Comparison of ENCODE assay signal across 26 cellular contexts in the genomic region with DNA sequence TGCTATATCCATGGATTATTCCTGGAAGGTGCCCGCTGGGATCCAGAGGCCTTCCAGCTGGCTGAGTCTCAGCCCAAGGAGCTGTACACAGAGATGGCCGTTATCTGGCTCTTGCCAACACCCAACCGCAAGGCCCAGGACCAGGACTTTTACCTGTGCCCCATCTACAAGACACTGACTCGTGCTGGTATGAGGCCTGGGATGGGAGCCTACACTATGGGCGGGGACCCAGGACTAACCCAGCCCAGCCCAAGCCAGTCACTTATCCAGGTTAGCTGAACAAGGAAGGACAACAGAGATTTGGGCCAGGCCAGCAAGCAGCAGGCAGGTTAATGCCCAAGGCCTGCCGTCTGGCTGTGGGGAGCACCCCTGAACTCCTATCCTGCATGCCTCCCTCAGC. TPM values are rescaled to one million over a fixed set of nuclear protein-coding genes. Genes with fewer than 3 reads are reported as not detected.
A peak's percentile ranks its signal among the peaks of the same experiment; 100 is the strongest.
DNase-seq lines count a peak whose midpoint lies in the region; ATAC-seq and TF ChIP-seq lines count a peak whose summit lies in the region.
"Had no signal": no experiment of that assay in that cellular context is flagged by ENCODE, and none has a peak within 500 bp of the region (broad histone marks: within the 10 kb centered on the region; RNA-seq: fewer than 3 reads in every experiment).

No MANE protein-coding gene starts in this region.

- no peak for TF ChIP-seq EP300 in SK-N-SH (IDR thresholded peaks at IDR 0.05; ENCODE audit: borderline replicate concordance in 1 of 2, low read depth in 1 of 2, low read length in 1 of 2)

- no peaks in the 10 kb centered on the region for H3K4me1 ChIP-seq in SK-N-SH (ENCODE audit: control insufficient read depth in 1 of 2, insufficient read depth in 2 of 2, low read depth in 1 of 2, low read length in 1 of 2)
- H3K4me1 ChIP-seq in right cardiac atrium (ENCODE audit: control insufficient read depth, insufficient read depth, low read length), result no peaks in the 10 kb centered on the region
- peaks cover 4 to 42% (median 7%) of the 10 kb centered on the region in 3 donors for H3K4me1 ChIP-seq in esophagus squamous epithelium

- H3K4me3 ChIP-seq in SK-N-SH (ENCODE audit: low read depth in 2 of 2, low read length in 1 of 2) (no peak overlapping the region), right cardiac atrium (ENCODE audit: low read length) (no peak overlapping the region), esophagus squamous epithelium (no peak overlapping the region)
- H3K4me3 ChIP-seq: body of pancreas, stomach, tibial nerve had no signal

- H3K9me3 ChIP-seq in SK-N-SH, result no peaks in the 10 kb centered on the region
- H3K9me3 ChIP-seq in right cardiac atrium (ENCODE audit: control insufficient read depth, low read length), result no peaks in the 10 kb centered on the region
- H3K9me3 ChIP-seq in esophagus squamous epithelium, result no peaks in the 10 kb centered on the region
- H3K9me3 ChIP-seq: body of pancreas, stomach, tibial nerve had no signal

- no peak for TF ChIP-seq RAD21 in SK-N-SH (IDR thresholded peaks at IDR 0.05; ENCODE audit: low read length)

- CTCF ChIA-PET in SK-N-SH (lab: Yijun Ruan, JAX) (no interaction called here), T-cell (lab: Charles Lee) (no interaction called here)

- H3K36me3 ChIP-seq in SK-N-SH (replicated peaks in 1 of 2; ENCODE audit: control insufficient read depth in 1 of 2, insufficient read depth in 2 of 2, low read length in 1 of 2) (peaks cover 7 to 41% of the 10 kb centered on the region in 2 experiments), esophagus squamous epithelium (peaks cover 19 to 60% (median 44%) of the 10 kb centered on the region in 3 donors)

- H3K27me3 Mint-ChIP-seq in T-cell, result no peaks in the 10 kb centered on the region
- H3K27me3 Mint-ChIP-seq: activated naive CD8-positive, alpha-beta T cell treated with anti-CD3 and anti-CD28 coated beads, Interleukin-2, amount 50 U/mL, for 24 hours; memory B cell had no signal

- DNase-seq in SK-N-SH (no peak), right cardiac atrium (peak; percentile 10 to 48 (median 21)), T-cell (no peak), esophagus squamous epithelium (lab: John Stamatoyannopoulos, UW) (no peak)
- DNase-seq in stimulated activated effector memory CD8-positive, alpha-beta T cell treated with anti-CD3 and anti-CD28 coated beads, Interleukin-12 subunit alpha, Interleukin-12 subunit beta, amount 100 ng/mL, for 72 hours (ENCODE audit: low spot score in 2 of 2), result no peak
- DNase-seq: activated CD4-positive, alpha-beta T cell treated with anti-CD3 and anti-CD28 coated beads, Interleukin-2, amount 50 U/mL, for 48 hours; activated CD4-positive, CD25-positive, alpha-beta regulatory T cell; activated gamma-delta T cell; activated naive CD8-positive, alpha-beta T cell treated with anti-CD3 and anti-CD28 coated beads, Interleukin-2, amount 50 U/mL, for 24 hours; body of pancreas; CD8-positive, alpha-beta T cell; DMS53; effector memory CD4-positive, alpha-beta T cell; GDM1; HFFc6; Karpas-422; MV-4-11; NCI-H2171; NCI-H524 treated with DMSO at 0.1 percent for 48 hours; stomach; T1000 had no signal

- no peak overlapping the region for H3K4me3 Mint-ChIP-seq in stimulated activated effector memory CD8-positive, alpha-beta T cell treated with anti-CD3 and anti-CD28 coated beads, Interleukin-12 subunit alpha, Interleukin-12 subunit beta, amount 100 ng/mL, for 72 hours
- no peak overlapping the region for H3K4me3 Mint-ChIP-seq in T-cell
- H3K4me3 Mint-ChIP-seq: activated naive CD8-positive, alpha-beta T cell treated with anti-CD3 and anti-CD28 coated beads, Interleukin-2, amount 50 U/mL, for 24 hours; CD8-positive, alpha-beta T cell; HFFc6; memory B cell had no signal

- peaks cover 46% of the 10 kb centered on the region for H3K36me3 Mint-ChIP-seq in stimulated activated effector memory CD8-positive, alpha-beta T cell treated with anti-CD3 and anti-CD28 coated beads, Interleukin-12 subunit alpha, Interleukin-12 subunit beta, amount 100 ng/mL, for 72 hours
- peaks cover 24% of the 10 kb centered on the region for H3K36me3 Mint-ChIP-seq in T-cell

- H2AFZ ChIP-seq in SK-N-SH (ENCODE audit: low read depth), result no peak overlapping the region

- WGBS in SK-N-SH (ENCODE audit: low lambda C conversion rate), result 100% methylated on average over 2 of the region's 6 CpGs
- 91% methylated on average over 6 of the region's 6 CpGs for WGBS in right cardiac atrium
- WGBS in esophagus squamous epithelium, 2 donors, result 66 to 79% methylated on average over 4 of the region's 6 CpGs

- POLR2A ChIA-PET in SK-N-SH (lab: Yijun Ruan, JAX), result no interaction called here
- POLR2A ChIA-PET in T-cell (lab: Charles Lee), result no interaction called here

- no peak for TF ChIP-seq POLR2A in esophagus squamous epithelium (IDR thresholded peaks at IDR 0.05)

- ATAC-seq in SK-N-SH treated with all-trans-retinoic acid at 6 μM for 48 hours (peak; percentile 4; the same call in 2 of the 3 replicates), right cardiac atrium (no peak), T-cell (replicated peaks in 1 of 4) (no peak)
- ATAC-seq in stimulated activated effector memory CD8-positive, alpha-beta T cell treated with anti-CD3 and anti-CD28 coated beads, Interleukin-12 subunit alpha, Interleukin-12 subunit beta, amount 100 ng/mL, for 72 hours, result no peak
- ATAC-seq: activated naive CD8-positive, alpha-beta T cell treated with anti-CD3 and anti-CD28 coated beads, Interleukin-2, amount 50 U/mL, for 24 hours; body of pancreas had no signal

- intact Hi-C loops in right cardiac atrium (cut with DNase I) (no loop called here), esophagus squamous epithelium (cut with DNase I) (no loop called here)

- no peaks in the 10 kb centered on the region for H3K9me3 Mint-ChIP-seq in stimulated activated effector memory CD8-positive, alpha-beta T cell treated with anti-CD3 and anti-CD28 coated beads, Interleukin-12 subunit alpha, Interleukin-12 subunit beta, amount 100 ng/mL, for 72 hours
- H3K9me3 Mint-ChIP-seq in T-cell, result no peaks in the 10 kb centered on the region
- H3K9me3 Mint-ChIP-seq: activated naive CD8-positive, alpha-beta T cell treated with anti-CD3 and anti-CD28 coated beads, Interleukin-2, amount 50 U/mL, for 24 hours; CD8-positive, alpha-beta T cell; HFFc6; memory B cell had no signal

- H3K79me2 ChIP-seq in SK-N-SH (ENCODE audit: insufficient read depth), result no peaks in the 10 kb centered on the region

- H3F3A ChIP-seq in SK-N-SH (replicated peaks; ENCODE audit: insufficient read depth), result no peaks in the 10 kb centered on the region

- H3K27ac ChIP-seq in SK-N-SH (ENCODE audit: low read depth in 2 of 2, low read length in 1 of 2) (no peak overlapping the region), right cardiac atrium (ENCODE audit: low read length) (no peak overlapping the region), esophagus squamous epithelium (no peak overlapping the region)
- H3K27ac ChIP-seq: 22Rv1, stomach, tibial nerve had no signal

- TF ChIP-seq CTCF in SK-N-SH (IDR thresholded peaks at IDR 0.05), result no peak
- TF ChIP-seq CTCF in esophagus squamous epithelium (IDR thresholded peaks at IDR 0.05), result no peak

- H3K27me3 ChIP-seq in SK-N-SH (ENCODE audit: insufficient read depth) (no peaks in the 10 kb centered on the region), right cardiac atrium (ENCODE audit: control insufficient read depth, insufficient read depth) (no peaks in the 10 kb centered on the region), esophagus squamous epithelium (no peaks in the 10 kb centered on the region)
- H3K27me3 ChIP-seq: body of pancreas, stomach, tibial nerve had no signal

- H3K27ac Mint-ChIP-seq in stimulated activated effector memory CD8-positive, alpha-beta T cell treated with anti-CD3 and anti-CD28 coated beads, Interleukin-12 subunit alpha, Interleukin-12 subunit beta, amount 100 ng/mL, for 72 hours, result peak overlapping the region; percentile 74
- H3K27ac Mint-ChIP-seq in T-cell, result no peak overlapping the region
- H3K27ac Mint-ChIP-seq: activated naive CD8-positive, alpha-beta T cell treated with anti-CD3 and anti-CD28 coated beads, Interleukin-2, amount 50 U/mL, for 24 hours; CD8-positive, alpha-beta T cell; HFFc6; memory B cell had no signal

- H3K9ac ChIP-seq in SK-N-SH, result no peak overlapping the region

- no peak overlapping the region for H3K4me2 ChIP-seq in SK-N-SH

- H3K4me1 Mint-ChIP-seq in stimulated activated effector memory CD8-positive, alpha-beta T cell treated with anti-CD3 and anti-CD28 coated beads, Interleukin-12 subunit alpha, Interleukin-12 subunit beta, amount 100 ng/mL, for 72 hours, result peaks cover 6% of the 10 kb centered on the region
- no peaks in the 10 kb centered on the region for H3K4me1 Mint-ChIP-seq in T-cell
- H3K4me1 Mint-ChIP-seq: activated naive CD8-positive, alpha-beta T cell treated with anti-CD3 and anti-CD28 coated beads, Interleukin-2, amount 50 U/mL, for 24 hours had no signal

- no peaks in the 10 kb centered on the region for H3K9me2 ChIP-seq in SK-N-SH

- no peaks in the 10 kb centered on the region for H4K20me1 ChIP-seq in SK-N-SH (ENCODE audit: insufficient read depth)

RNA-seq across cellular contexts. Expression of a gene that starts 10.2 kb away (rescaled TPM):
- polyA plus RNA-seq in SK-N-SH (2012; rRNA removed), result 66.5 and 66.8 TPM in 2 replicates
- 50.1 and 52.4 TPM in 2 replicates for polyA plus RNA-seq in SK-N-SH (2012; cell fraction: cytosol; rRNA removed)
- 201 and 241 TPM in 2 replicates for polyA plus RNA-seq in SK-N-SH (2012; cell fraction: nucleus; rRNA removed)
- 10 to 100 TPM; 48.4 to 59.1 (median 55.9) TPM for total RNA-seq in right cardiac atrium
- 43.0 TPM for polyA plus RNA-seq in right cardiac atrium
- 100 to 1,000 TPM in 3 of 5 donors, 10 to 100 TPM in 2; 94.3 to 108 (median 103) TPM for total RNA-seq in T-cell
- 10 to 100 TPM; 51.0 to 75.5 (median 56.2) TPM for total RNA-seq in esophagus squamous epithelium

RNA-seq across cellular contexts. Expression of a gene that starts 10.9 kb away (rescaled TPM):
- polyA plus RNA-seq in SK-N-SH (2012; rRNA removed) (8.6 and 11.3 TPM in 2 replicates), right cardiac atrium (10.9 TPM)
- 9.3 and 9.9 TPM in 2 replicates for polyA plus RNA-seq in SK-N-SH (2012; cell fraction: cytosol; rRNA removed)
- polyA plus RNA-seq in SK-N-SH (2012; cell fraction: nucleus; rRNA removed), result 17.8 and 26.3 TPM in 2 replicates
- total RNA-seq in right cardiac atrium (10 to 100 TPM; 15.9 to 28.5 (median 18.3) TPM), T-cell (10 to 100 TPM; 12.2 to 17.0 (median 15.7) TPM), esophagus squamous epithelium (1 to 10 TPM; 1.0 to 7.1 (median 4.5) TPM)

RNA-seq across cellular contexts. Expression of a gene that starts 45.3 kb away (rescaled TPM):
- polyA plus RNA-seq in SK-N-SH (2012; rRNA removed) (0.10 and 0.13 TPM in 2 replicates), right cardiac atrium (11.2 TPM)
- 0.05 and 0.09 TPM in 2 replicates for polyA plus RNA-seq in SK-N-SH (2012; cell fraction: cytosol; rRNA removed)
- polyA plus RNA-seq in SK-N-SH (2012; cell fraction: nucleus; rRNA removed), result 0.07 and 0.12 TPM in 2 replicates
- total RNA-seq in right cardiac atrium (10 to 100 TPM in 1 of 4 donors, 1 to 10 TPM in 3; 4.7 to 13.1 (median 8.3) TPM), T-cell (1 to 10 TPM in 4 of 5 donors, under 1 TPM in 1; 0.75 to 1.9 (median 1.4) TPM), esophagus squamous epithelium (1 to 10 TPM in 3 of 4 donors, under 1 TPM in 1; 0.34 to 9.8 (median 3.4) TPM)
- total RNA-seq: HFFc6 had no signal

RNA-seq across cellular contexts. Expression of a gene that starts 54.2 kb away (rescaled TPM):
- polyA plus RNA-seq in SK-N-SH (2012; rRNA removed) (2.6 and 3.0 TPM in 2 replicates), right cardiac atrium (6,305 TPM)
- 3.3 and 3.6 TPM in 2 replicates for polyA plus RNA-seq in SK-N-SH (2012; cell fraction: cytosol; rRNA removed)
- polyA plus RNA-seq in SK-N-SH (2012; cell fraction: nucleus; rRNA removed), result 2.5 and 3.3 TPM in 2 replicates
- total RNA-seq in right cardiac atrium (1,000 to 10,000 TPM; 2,349 to 3,477 (median 2,851) TPM), T-cell (1 to 10 TPM; 2.8 to 8.8 (median 4.5) TPM), esophagus squamous epithelium (1 to 10 TPM in 1 of 4 donors, not detected in 3; 4.1 TPM)
- total RNA-seq: RPMI7951 had no signal

RNA-seq across cellular contexts. Expression of a gene that starts 55.8 kb away (rescaled TPM):
- 77.5 and 95.1 TPM in 2 replicates for polyA plus RNA-seq in SK-N-SH (2012; rRNA removed)
- 18.6 and 26.5 TPM in 2 replicates for polyA plus RNA-seq in SK-N-SH (2012; cell fraction: cytosol; rRNA removed)
- 448 and 541 TPM in 2 replicates for polyA plus RNA-seq in SK-N-SH (2012; cell fraction: nucleus; rRNA removed)
- 10 to 100 TPM; 48.6 to 59.2 (median 53.0) TPM for total RNA-seq in right cardiac atrium
- 31.2 TPM for polyA plus RNA-seq in right cardiac atrium
- total RNA-seq in T-cell, result 100 to 1,000 TPM; 152 to 171 (median 157) TPM
- 10 to 100 TPM; 33.6 to 82.2 (median 40.6) TPM for total RNA-seq in esophagus squamous epithelium

Comparison
In these comparisons a context has a peak if more than half of its experiments do, and no peak if none do; other contexts are left out.
1. DNase-seq: peak in right cardiac atrium (3 of 3); none in SK-N-SH (single experiment), stimulated activated effector memory CD8-positive, alpha-beta T cell treated with anti-CD3 and anti-CD28 coated beads, Interleukin-12 subunit alpha, Interleukin-12 subunit beta, amount 100 ng/mL, for 72 hours (0 of 2), T-cell (0 of 34) and esophagus squamous epithelium (single experiment).